In genomic region chr17:7048968-7049367, GRCh38 we compare ENCODE assay signal across 15 cellular contexts. TPM values are rescaled to one million over a fixed set of nuclear protein-coding genes. Genes with fewer than 3 reads are reported as not detected.
"Had no signal": no experiment of that assay in that cellular context is flagged by ENCODE, and none has a peak within 500 bp of the region (broad histone marks: within the 10 kb centered on the region; RNA-seq: fewer than 3 reads in every experiment).

No MANE protein-coding gene starts in this region.

- H3K27ac ChIP-seq: body of pancreas, esophagus muscularis mucosa, right atrium auricular region, thyroid gland, vagina had no signal

- H3K4me3 ChIP-seq: body of pancreas, esophagus muscularis mucosa, lung, right atrium auricular region, thyroid gland, vagina had no signal

- DNase-seq: activated naive CD4-positive, alpha-beta T cell treated with anti-CD3 and anti-CD28 coated beads, Interleukin-2, amount 50 U/mL, for 16 hours; body of pancreas; immature natural killer cell; naive thymus-derived CD8-positive, alpha-beta T cell; nucleus accumbens; small intestine; thyroid gland had no signal

- H3K9me3 ChIP-seq: body of pancreas, esophagus muscularis mucosa, right atrium auricular region, thyroid gland, vagina had no signal

- H3K27me3 Mint-ChIP-seq: central memory CD8-positive, alpha-beta T cell had no signal

- H3K27me3 ChIP-seq: body of pancreas, right atrium auricular region, thyroid gland, vagina had no signal

- H3K9me3 Mint-ChIP-seq: central memory CD8-positive, alpha-beta T cell; dendritic cell treated with granulocyte-macrophage colony-stimulating factor and Interleukin-4, amounts not matched to agents 40 ng/mL and 50 ng/mL, for 4 days; immature natural killer cell; naive thymus-derived CD8-positive, alpha-beta T cell had no signal

- H3K4me3 Mint-ChIP-seq: dendritic cell treated with granulocyte-macrophage colony-stimulating factor and Interleukin-4, amounts not matched to agents 40 ng/mL and 50 ng/mL, for 4 days; immature natural killer cell had no signal

- H3K36me3 Mint-ChIP-seq: immature natural killer cell; naive thymus-derived CD8-positive, alpha-beta T cell had no signal

- H3K27ac Mint-ChIP-seq: dendritic cell treated with granulocyte-macrophage colony-stimulating factor and Interleukin-4, amounts not matched to agents 40 ng/mL and 50 ng/mL, for 4 days had no signal

- ATAC-seq: body of pancreas; naive thymus-derived CD8-positive, alpha-beta T cell had no signal

- H3K36me3 ChIP-seq: esophagus muscularis mucosa, right atrium auricular region, thyroid gland, vagina had no signal

RNA-seq across cellular contexts. Expression of gene SLC16A11, which starts 5.1 kb away (rescaled TPM):
- total RNA-seq: fibroblast of villous mesenchyme, vagina had no signal

RNA-seq across cellular contexts. Expression of gene BCL6B, which starts 26.1 kb away (rescaled TPM):
- total RNA-seq: fibroblast of villous mesenchyme; mononuclear cell; naive thymus-derived CD8-positive, alpha-beta T cell had no signal
- polyA plus RNA-seq: naive thymus-derived CD8-positive, alpha-beta T cell had no signal

RNA-seq across cellular contexts. Expression of gene CLEC10A, which starts 31.1 kb away (rescaled TPM):
- total RNA-seq: fibroblast of villous mesenchyme had no signal
